Comparison of ENCODE assay signal across 27 cellular contexts in genomic region chr10:30770816-30771215, GRCh38.
"Had no signal": no experiment of that assay in that cellular context is flagged by ENCODE, and none has a peak within 500 bp of the region (broad histone marks: within the 10 kb centered on the region; RNA-seq: fewer than 3 reads in every experiment).

No MANE protein-coding gene starts in this region.

- H3K9me3 ChIP-seq: ovary, right lobe of liver, thyroid gland had no signal

- H3K4me1 ChIP-seq: neural progenitor cell, parathyroid adenoma, psoas muscle, right lobe of liver, thyroid gland, upper lobe of left lung, vagina had no signal

- ATAC-seq: psoas muscle; right cardiac atrium; right lobe of liver; stimulated activated effector memory CD8-positive, alpha-beta T cell treated with anti-CD3 and anti-CD28 coated beads, Interleukin-12 subunit alpha, Interleukin-12 subunit beta, amount 100 ng/mL, for 72 hours; stimulated activated naive B cell treated with anti-CD40 and anti-IgM and Interleukin-4, amounts not matched to agents 10 μg/mL and 1 μg/mL and 100 μg/mL, for 72 hours had no signal

- H3K4me1 Mint-ChIP-seq: stimulated activated effector memory CD8-positive, alpha-beta T cell treated with anti-CD3 and anti-CD28 coated beads, Interleukin-12 subunit alpha, Interleukin-12 subunit beta, amount 100 ng/mL, for 72 hours; stimulated activated naive B cell treated with anti-CD40 and anti-IgM and Interleukin-4, amounts not matched to agents 10 μg/mL and 1 μg/mL and 100 μg/mL, for 72 hours had no signal

- H3K27me3 ChIP-seq: neural progenitor cell, ovary, right lobe of liver, sigmoid colon, stomach, thyroid gland, tibial nerve, upper lobe of left lung, vagina had no signal

- H3K27me3 Mint-ChIP-seq: stimulated activated naive CD8-positive, alpha-beta T cell treated with anti-CD3 and anti-CD28 coated beads, Interleukin-15, Interleukin-2, amounts not matched to agents 100 ng/mL and 50 ng/mL, for 24 hours had no signal

- H3K36me3 Mint-ChIP-seq: neural progenitor cell; stimulated activated effector memory CD8-positive, alpha-beta T cell treated with anti-CD3 and anti-CD28 coated beads, Interleukin-12 subunit alpha, Interleukin-12 subunit beta, amount 100 ng/mL, for 72 hours; stimulated activated naive B cell treated with anti-CD40 and anti-IgM and Interleukin-4, amounts not matched to agents 10 μg/mL and 1 μg/mL and 100 μg/mL, for 72 hours had no signal

- DNase-seq: occipital lobe; ovary; psoas muscle; right cardiac atrium; right lobe of liver; sigmoid colon; small intestine; stimulated activated CD4-positive, alpha-beta T cell treated with anti-CD3 and anti-CD28 coated beads, Interleukin-15, amount 100 ng/mL, for 24 hours; stimulated activated CD4-positive, alpha-beta T cell treated with anti-CD3 and anti-CD28 coated beads, Interleukin-2, amount 100 ng/mL, for 24 hours; stimulated activated CD4-positive, alpha-beta T cell treated with anti-CD3 and anti-CD28 coated beads, Interleukin-2, amount 100 ng/mL, for 48 hours; stimulated activated CD4-positive, alpha-beta T cell treated with anti-CD3 and anti-CD28 coated beads, Interleukin-4, amount 100 ng/mL, for 24 hours; stimulated activated naive B cell treated with anti-CD40 and anti-IgM and Interleukin-4, amounts not matched to agents 10 μg/mL and 1 μg/mL and 100 μg/mL, for 72 hours; stimulated activated naive CD4-positive, alpha-beta T cell treated with Interleukin-2 at 50 U/mL for 16 hours; stomach; thyroid gland; trophoblast cell; upper lobe of left lung had no signal

- H3K79me2 ChIP-seq: parathyroid adenoma had no signal

- H3K4me2 ChIP-seq: neural progenitor cell had no signal

- H3K4me3 Mint-ChIP-seq: nephron; neural progenitor cell; stimulated activated effector memory CD8-positive, alpha-beta T cell treated with anti-CD3 and anti-CD28 coated beads, Interleukin-12 subunit alpha, Interleukin-12 subunit beta, amount 100 ng/mL, for 72 hours; stimulated activated naive B cell treated with anti-CD40 and anti-IgM and Interleukin-4, amounts not matched to agents 10 μg/mL and 1 μg/mL and 100 μg/mL, for 72 hours; stimulated activated naive CD8-positive, alpha-beta T cell treated with anti-CD3 and anti-CD28 coated beads, Interleukin-15, Interleukin-2, amounts not matched to agents 100 ng/mL and 50 ng/mL, for 24 hours had no signal

- H3K27ac Mint-ChIP-seq: nephron; neural progenitor cell; progenitor cell of endocrine pancreas; stimulated activated effector memory CD8-positive, alpha-beta T cell treated with anti-CD3 and anti-CD28 coated beads, Interleukin-12 subunit alpha, Interleukin-12 subunit beta, amount 100 ng/mL, for 72 hours; stimulated activated naive B cell treated with anti-CD40 and anti-IgM and Interleukin-4, amounts not matched to agents 10 μg/mL and 1 μg/mL and 100 μg/mL, for 72 hours; stimulated activated naive CD8-positive, alpha-beta T cell treated with anti-CD3 and anti-CD28 coated beads, Interleukin-15, Interleukin-2, amounts not matched to agents 100 ng/mL and 50 ng/mL, for 24 hours had no signal

- H3K27ac ChIP-seq: neural progenitor cell, ovary, parathyroid adenoma, psoas muscle, right lobe of liver, sigmoid colon, stomach, thoracic aorta, thyroid gland, tibial nerve, upper lobe of left lung, vagina had no signal

- FAIRE-seq: small intestine, urothelium cell line had no signal

- H3K4me3 ChIP-seq: neural progenitor cell, ovary, psoas muscle, right lobe of liver, sigmoid colon, stomach, thoracic aorta, thyroid gland, tibial nerve, upper lobe of left lung, vagina had no signal

- H3K36me3 ChIP-seq: neural progenitor cell, ovary, right lobe of liver, sigmoid colon, stomach, thoracic aorta, thyroid gland, tibial nerve, upper lobe of left lung, vagina had no signal

- H2AFZ ChIP-seq: neural progenitor cell, parathyroid adenoma had no signal

- H3K9ac ChIP-seq: neural progenitor cell, parathyroid adenoma had no signal
